Comparison of ENCODE assay signal across 1 cellular context in the genomic region with DNA sequence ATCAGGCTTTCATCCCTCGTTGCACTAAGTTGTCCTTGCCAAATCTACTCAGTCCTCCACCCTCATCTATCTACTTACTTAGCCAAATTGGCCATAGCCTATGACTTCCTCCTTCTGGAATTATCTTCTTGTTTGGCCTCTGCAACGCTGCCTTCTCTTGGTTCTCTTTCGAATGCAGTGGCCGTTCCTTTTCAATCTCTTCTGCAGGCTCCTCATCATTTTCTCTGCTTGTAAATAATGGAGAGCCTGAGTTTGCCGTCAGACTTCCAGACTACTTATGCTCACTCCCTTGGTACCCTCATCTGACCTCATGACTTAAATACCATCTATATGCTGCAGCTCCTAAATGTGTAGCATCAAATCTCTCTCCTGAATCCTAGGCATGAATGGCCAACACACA.
TF ChIP-seq lines count a peak whose summit lies in the region.

No MANE protein-coding gene starts in this region.

TF ChIP-seq in GM23338, 12 proteins besides CTCF, POLR2A, EP300 and RAD21 (continued from another document):
- no peak for TF ChIP-seq ZNF331 (CRISPR knock-in tag; IDR thresholded peaks at IDR 0.05; ENCODE audit: low read depth)
- no peak for TF ChIP-seq POLR2AphosphoS5 (IDR thresholded peaks at IDR 0.05; ENCODE audit: low read depth)
